ENCODE assay signal across 8 cellular contexts in the genomic region with DNA sequence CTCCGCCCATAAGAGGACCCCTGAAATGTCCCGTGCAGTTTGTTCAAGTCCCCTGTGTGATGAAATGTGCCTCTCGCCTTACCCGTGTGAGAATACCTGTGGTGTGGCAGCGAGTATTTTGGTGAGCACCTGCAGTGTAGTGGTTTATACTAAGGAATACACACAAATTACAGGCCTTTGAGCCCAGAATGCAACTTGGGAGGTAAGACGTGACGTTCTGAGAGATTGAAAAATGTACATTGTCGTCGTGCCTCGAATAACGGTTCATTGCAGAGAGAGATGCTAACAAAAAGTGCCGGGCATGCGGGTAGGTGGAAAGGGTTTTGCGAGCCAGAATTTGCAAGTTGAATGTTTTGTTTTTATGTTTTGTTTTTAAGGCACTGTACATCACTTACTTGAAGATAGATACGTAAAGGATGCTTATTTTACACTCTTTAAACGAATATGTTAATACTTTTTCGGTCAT. TPM values are rescaled to one million over a fixed set of nuclear protein-coding genes. Genes with fewer than 3 reads are reported as not detected.
A peak's percentile ranks its signal among the peaks of the same experiment; 100 is the strongest.
DNase-seq lines count a peak whose midpoint lies in the region; ATAC-seq, FAIRE-seq and TF ChIP-seq lines count a peak whose summit lies in the region.

No MANE protein-coding gene starts in this region.

- no TSS peak for BruUV-seq in PC-9 (replicated peaks; lab: Mats Ljungman, UMichigan)

- H3K9me3 ChIP-seq in PC-9 (ENCODE audit: insufficient read depth, low read depth): no peaks in the 10 kb centered on the region
- no peaks in the 10 kb centered on the region for H3K9me3 ChIP-seq in esophagus squamous epithelium

- H3K79me2 ChIP-seq in PC-9 (ENCODE audit: low read depth): peaks cover 19% of the 10 kb centered on the region

- DNase-seq in HFF-Myc (ENCODE audit: extremely low read depth, low read depth): no peak
- DNase-seq in PC-9: no peak
- DNase-seq in esophagus squamous epithelium (lab: John Stamatoyannopoulos, UW): no peak
- DNase-seq in skeletal muscle cell (ENCODE audit: low read depth): no peak
- no peak for DNase-seq in nucleus accumbens (lab: John Stamatoyannopoulos, UW)
- no peak for DNase-seq in frontal cortex (ENCODE audit: low spot score in 2 of 2)
- no peak for DNase-seq in HT-29 (ENCODE audit: low spot score)

- intact Hi-C loops in PC-9 (cut with micrococcal nuclease; ENCODE audit: unreplicated experiment) (loop anchor here (5.0 to 10.0 kb wide), 3 partner anchors 51 to 122 kb away; no protein-coding TSS in a partner anchor), esophagus squamous epithelium (cut with DNase I) (no loop called here)

- H3K27ac ChIP-seq in PC-9: peak overlapping the region; percentile 71
- peak overlapping the region; percentile 94 to 98 (median 96) for H3K27ac ChIP-seq in esophagus squamous epithelium

- TF ChIP-seq POLR2A in esophagus squamous epithelium (IDR thresholded peaks at IDR 0.05): no peak

- peak overlapping the region; percentile 90 for H3K4me2 ChIP-seq in PC-9

- no peaks in the 10 kb centered on the region for H3F3A ChIP-seq in PC-9 (ENCODE audit: insufficient read depth, low read depth)

- no peak for FAIRE-seq in frontal cortex (lab: Jason Lieb, UNC)

- H3K9me2 ChIP-seq in PC-9 (ENCODE audit: insufficient read depth): no peaks in the 10 kb centered on the region

- H2AFZ ChIP-seq in PC-9: peak overlapping the region; percentile 87

- POLR2A ChIA-PET in PC-9 (lab: Charles Lee; ENCODE audit: unreplicated experiment): interaction anchor here (0.6 kb wide), 1 partner anchor 251 kb away, joined by 3 read pairs; no protein-coding TSS in a partner anchor

- H4K20me1 ChIP-seq in PC-9 (ENCODE audit: insufficient read depth): no peaks in the 10 kb centered on the region

- ATAC-seq in GM18519 (IDR thresholded peaks at IDR 0.05; ENCODE audit: low FRiP score, unreplicated experiment): peak; percentile 5

- H3K4me3 ChIP-seq in HFF-Myc (replicated peaks; ENCODE audit: low read depth, low read length) (peak overlapping the region; percentile 62), PC-9 (peak overlapping the region; percentile 86), esophagus squamous epithelium (peak overlapping the region; percentile 71 to 87 (median 74)), skeletal muscle cell (ENCODE audit: low read depth, low read length) (peak overlapping the region; percentile 90)

- peaks cover 7% of the 10 kb centered on the region; the same call in 1 of the 2 replicates for H3K4me1 ChIP-seq in PC-9 (replicated peaks; ENCODE audit: insufficient read depth)
- H3K4me1 ChIP-seq in esophagus squamous epithelium: peaks cover 0 to 44% (median 3%) of the 10 kb centered on the region in 3 donors

- H3K27me3 ChIP-seq in PC-9 (ENCODE audit: insufficient read depth, low read depth) (no peaks in the 10 kb centered on the region), esophagus squamous epithelium (no peaks in the 10 kb centered on the region)

- 6 to 7% methylated on average over 12 to 16 of the region's 17 CpGs for WGBS in esophagus squamous epithelium, 2 donors

- CTCF ChIA-PET in PC-9 (lab: Charles Lee): no interaction called here

- TF ChIP-seq CTCF in HFF-Myc (IDR thresholded peaks at IDR 0.05; ENCODE audit: low read depth, low read length, missing control alignments): no peak
- no peak for TF ChIP-seq CTCF in PC-9 (conservative IDR thresholded peaks at IDR 0.05)
- TF ChIP-seq CTCF in esophagus squamous epithelium (IDR thresholded peaks at IDR 0.05): no peak

- H3K36me3 ChIP-seq in PC-9 (ENCODE audit: low read depth) (no peaks in the 10 kb centered on the region; the same call in 1 of the 2 replicates), esophagus squamous epithelium (peaks cover 0 to 24% (median 0%) of the 10 kb centered on the region in 3 donors)

RNA-seq across cellular contexts. Expression of a gene that starts 0.9 kb away (rescaled TPM):
- 22.0 and 28.4 TPM in 2 replicates for total RNA-seq in PC-9 (2021)
- 10 to 100 TPM; 22.3 to 69.8 (median 53.2) TPM for total RNA-seq in esophagus squamous epithelium
- 26.9 TPM for total RNA-seq in frontal cortex
- 16.4 and 17.2 TPM in 2 replicates for total RNA-seq in HT-29 (2014; rRNA removed; shearing (Covaris generic))
